In genomic region chr14:77882098-77882497, GRCh38 we compare ENCODE assay signal across 11 cellular contexts.
A peak's percentile ranks its signal among the peaks of the same experiment; 100 is the strongest.
DNase-seq lines count a peak whose midpoint lies in the region; ATAC-seq, FAIRE-seq and TF ChIP-seq lines count a peak whose summit lies in the region.
"Had no signal": no experiment of that assay in that cellular context is flagged by ENCODE, and none has a peak within 500 bp of the region (broad histone marks: within the 10 kb centered on the region; RNA-seq: fewer than 3 reads in every experiment).

No MANE protein-coding gene starts in this region.

- no peak overlapping the region for H3K4me2 ChIP-seq in DND-41 (ENCODE audit: insufficient read depth, low read length)

- peaks cover 4% of the 10 kb centered on the region for H3K4me1 Mint-ChIP-seq in progenitor cell of endocrine pancreas (ENCODE audit: low read depth)

- no peaks in the 10 kb centered on the region for H3K9me3 ChIP-seq in DND-41 (ENCODE audit: insufficient read depth, low read length, severe bottlenecking)
- H3K9me3 ChIP-seq: prostate gland, testis had no signal

- peak; percentile 74 for ATAC-seq in DND-41 (ENCODE audit: insufficient read depth, low read depth)

- H3K27ac ChIP-seq in DND-41 (ENCODE audit: low read length): no peak overlapping the region
- H3K27ac ChIP-seq in dorsolateral prefrontal cortex: peak overlapping the region in 24 of 59 donors; percentile 7 to 77 (median 46)
- H3K27ac ChIP-seq: prostate gland, testis had no signal

- DNase-seq in DND-41 (peak; percentile 61), NCI-H2171 (lab: John Stamatoyannopoulos, UW) (peak; percentile 96), dorsolateral prefrontal cortex (peak in 7 of 10 donors; percentile 27 to 70 (median 50)), pons (ENCODE audit: low spot score) (peak; percentile 56), progenitor cell of endocrine pancreas (ENCODE audit: low spot score, unreplicated experiment) (no peak), GM19239 (ENCODE audit: insufficient read length, low spot score) (no peak), OCI-M2 (lab: John Stamatoyannopoulos, UW; ENCODE audit: unreplicated experiment) (no peak)
- DNase-seq in activated naive CD4-positive, alpha-beta T cell (lab: John Stamatoyannopoulos, UW): no peak
- DNase-seq: SW 1271, testis had no signal

- H3K27me3 ChIP-seq in DND-41 (ENCODE audit: insufficient read depth, low read length, poor library complexity) (no peaks in the 10 kb centered on the region), dorsolateral prefrontal cortex (no peaks in the 10 kb centered on the region)
- H3K27me3 ChIP-seq: testis had no signal

- no peaks in the 10 kb centered on the region for H3K4me1 ChIP-seq in DND-41 (ENCODE audit: insufficient read depth, low read length)
- H3K4me1 ChIP-seq: prostate gland, testis had no signal

- H3K9ac ChIP-seq in DND-41 (ENCODE audit: low read depth, low read length): no peak overlapping the region

- no peaks in the 10 kb centered on the region for H3K27me3 Mint-ChIP-seq in progenitor cell of endocrine pancreas

- TF ChIP-seq CTCF in DND-41 (IDR thresholded peaks at IDR 0.05; ENCODE audit: borderline replicate concordance, extremely low read depth, low read length, poor library complexity, severe bottlenecking) (no peak), dorsolateral prefrontal cortex (IDR thresholded peaks at IDR 0.05 in 54 of 56, conservative IDR thresholded peaks at IDR 0.05 in 2 of 56; ENCODE audit: low read depth in 1 of 56, partially characterized antibody in 56 of 56) (no peak), progenitor cell of endocrine pancreas (IDR thresholded peaks at IDR 0.05; ENCODE audit: unreplicated experiment) (no peak)

- no peak overlapping the region for H3K4me3 ChIP-seq in DND-41 (ENCODE audit: low read depth in 1 of 2, low read length in 2 of 2)
- no peak overlapping the region for H3K4me3 ChIP-seq in dorsolateral prefrontal cortex
- H3K4me3 ChIP-seq: prostate gland, testis had no signal

- no peak overlapping the region for H2AFZ ChIP-seq in DND-41 (ENCODE audit: low read depth, low read length)

- H3K9me3 Mint-ChIP-seq in progenitor cell of endocrine pancreas (ENCODE audit: low read depth): no peaks in the 10 kb centered on the region

- no peaks in the 10 kb centered on the region for H3K79me2 ChIP-seq in DND-41 (ENCODE audit: insufficient read depth, low read length)

- H3K36me3 Mint-ChIP-seq in progenitor cell of endocrine pancreas (ENCODE audit: insufficient read depth): no peaks in the 10 kb centered on the region

- H3K27ac Mint-ChIP-seq in progenitor cell of endocrine pancreas: no peak overlapping the region

- no peak overlapping the region for H3K4me3 Mint-ChIP-seq in progenitor cell of endocrine pancreas (ENCODE audit: low read depth)

- peaks cover 4% of the 10 kb centered on the region for H3K36me3 ChIP-seq in DND-41 (ENCODE audit: insufficient read depth, low read length)
- H3K36me3 ChIP-seq: prostate gland had no signal

- intact Hi-C loops in dorsolateral prefrontal cortex (cut with DNase I): no loop called here

- no peak for FAIRE-seq in GM19239 (lab: Jason Lieb, UNC)

- H4K20me1 ChIP-seq in DND-41 (ENCODE audit: insufficient read depth, low read length): no peaks in the 10 kb centered on the region

Comparison
In these comparisons a context has a peak if more than half of its experiments do, and no peak if none do; other contexts are left out.
1. DNase-seq: peak in DND-41 (single experiment), NCI-H2171 (single experiment), dorsolateral prefrontal cortex (7 of 10) and pons (single experiment); none in progenitor cell of endocrine pancreas (single experiment), activated naive CD4-positive, alpha-beta T cell (0 of 4), GM19239 (single experiment) and OCI-M2 (single experiment).